18 cellular contexts compared by ENCODE assay signal in the genomic region with DNA sequence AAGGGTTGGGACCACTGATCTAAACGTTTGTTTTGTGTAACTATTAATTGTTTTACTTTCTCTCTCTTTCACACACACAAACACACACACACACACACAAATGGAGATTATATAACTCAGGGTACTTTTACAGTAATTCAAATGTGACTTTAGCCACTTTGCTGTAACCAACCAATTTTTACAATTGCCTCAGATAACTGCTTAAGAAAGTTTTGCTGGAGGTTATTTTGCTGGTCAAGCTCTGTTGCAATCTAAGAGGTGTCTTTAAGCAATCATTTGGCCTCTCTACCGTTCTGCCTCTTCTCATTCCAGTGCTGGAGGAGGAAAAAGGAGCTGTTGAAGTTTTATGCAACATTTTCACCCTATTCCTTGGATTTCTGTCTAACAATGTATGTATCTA.
DNase-seq lines count a peak whose midpoint lies in the region; ATAC-seq and TF ChIP-seq lines count a peak whose summit lies in the region.
"Had no signal": no experiment of that assay in that cellular context is flagged by ENCODE, and none has a peak within 500 bp of the region (broad histone marks: within the 10 kb centered on the region; RNA-seq: fewer than 3 reads in every experiment).

No MANE protein-coding gene starts in this region.

- WGBS in IMR-90 (ENCODE audit: extremely low coverage in 2 of 2, insufficient read length in 1 of 2), 2 experiments = no CpG with 5 or more reads among the region's 2 CpGs
- 42 to 50% methylated on average over 2 of the region's 2 CpGs for WGBS in lung, 2 donors

- peaks cover 11% of the 10 kb centered on the region for H3K4me1 ChIP-seq in IMR-90 (ENCODE audit: control insufficient read depth, insufficient read depth, low read length)
- H3K4me1 ChIP-seq in lung (ENCODE audit: control insufficient read depth in 2 of 2, insufficient read depth in 2 of 2, low read length in 2 of 2) = peaks cover 14 to 24% of the 10 kb centered on the region in 2 donors

- H3K4ac ChIP-seq in IMR-90 (ENCODE audit: low read depth, low read length) = no peak overlapping the region

- no peak overlapping the region for H2AK9ac ChIP-seq in IMR-90 (replicated peaks; ENCODE audit: low read depth, low read length, poor library complexity)

- H3K4me2 ChIP-seq in IMR-90 (ENCODE audit: low read depth, low read length) = no peak overlapping the region

- no peak overlapping the region for H2BK15ac ChIP-seq in IMR-90 (ENCODE audit: low read depth, low read length)

- H3K56ac ChIP-seq in IMR-90 (ENCODE audit: extremely low read depth, insufficient read depth, low read length) = no peak overlapping the region

- DNase-seq in AG10803 (ENCODE audit: low read depth) (peak; percentile 51), IMR-90 (peak; percentile 21), fibroblast of gingiva (ENCODE audit: low read depth) (peak; percentile 63), lung (ENCODE audit: low spot score) (no peak), dermis blood vessel endothelial cell (no peak), NCI-H2171 treated with DMSO at 0.1 percent for 48 hours (lab: John Stamatoyannopoulos, UW) (no peak), GM13977 (ENCODE audit: low spot score) (no peak)
- DNase-seq: activated CD4-positive, alpha-beta T cell treated with anti-CD3 and anti-CD28 coated beads, Interleukin-2, amount 10 ng/mL, durations not matched to agents 24 days and 14 days; activated naive CD8-positive, alpha-beta T cell treated with anti-CD3 and anti-CD28 coated beads, Interleukin-2, amount 50 U/mL, for 24 hours; COR-L47; kidney; MM.1S; NK-92 treated with Interleukin-12 subunit alpha and Interleukin-12 subunit beta, amount 100 ng/mL, for 24 hours; SJCRH30; T1000 had no signal

- H4K91ac ChIP-seq in IMR-90 (ENCODE audit: insufficient read depth, low read depth, low read length) = no peak overlapping the region

- H4K5ac ChIP-seq in IMR-90 (ENCODE audit: low read depth, low read length) = no peak overlapping the region

- intact Hi-C loops in IMR-90 (cut with micrococcal nuclease) = loop anchor here (5.0 kb wide), 1 partner anchor 37 kb away; no protein-coding TSS in a partner anchor

- no peak overlapping the region for H3K18ac ChIP-seq in IMR-90 (ENCODE audit: low read depth, low read length)

- no peak overlapping the region for H3K27ac ChIP-seq in IMR-90 (ENCODE audit: insufficient read depth, low read length)
- peak overlapping the region; percentile 24 to 61 for H3K27ac ChIP-seq in lung (ENCODE audit: low read depth in 1 of 2, low read length in 1 of 2)
- H3K27ac ChIP-seq: prostate gland, SJCRH30, thoracic aorta had no signal

- peaks cover 9 to 15% of the 10 kb centered on the region in 2 experiments for H3K79me1 ChIP-seq in IMR-90 (ENCODE audit: low read depth in 1 of 2, low read length in 2 of 2)

- H2BK120ac ChIP-seq in IMR-90 (ENCODE audit: low read depth, low read length) = no peak overlapping the region

- H2BK5ac ChIP-seq in IMR-90 (ENCODE audit: low read depth, low read length, poor library complexity, severe bottlenecking) = no peak overlapping the region

- no peak overlapping the region for H3K14ac ChIP-seq in IMR-90 (replicated peaks; ENCODE audit: low read depth, low read length)

- no peaks in the 10 kb centered on the region for H3K9me3 ChIP-seq in IMR-90 (ENCODE audit: control insufficient read depth, insufficient read depth, low read length)
- no peaks in the 10 kb centered on the region for H3K9me3 ChIP-seq in lung (ENCODE audit: control insufficient read depth in 2 of 2, insufficient read depth in 1 of 2, low read length in 1 of 2)
- H3K9me3 ChIP-seq: prostate gland, SJCRH30, thoracic aorta had no signal

- no peak overlapping the region for H4K8ac ChIP-seq in IMR-90 (ENCODE audit: low read depth in 2 of 2, low read length in 2 of 2)

- no peaks in the 10 kb centered on the region for H3K36me3 ChIP-seq in IMR-90 (ENCODE audit: control insufficient read depth, insufficient read depth, low read length)
- H3K36me3 ChIP-seq in lung (ENCODE audit: control insufficient read depth in 2 of 2, insufficient read depth in 2 of 2, low read length in 2 of 2) = no peaks in the 10 kb centered on the region
- H3K36me3 ChIP-seq: prostate gland, SJCRH30, thoracic aorta had no signal

- H3K4me3 ChIP-seq in AG10803 (ENCODE audit: low read length) (no peak overlapping the region), IMR-90 (ENCODE audit: insufficient read depth, low read depth, low read length) (no peak overlapping the region), lung (no peak overlapping the region)
- H3K4me3 ChIP-seq: prostate gland, SJCRH30, thoracic aorta had no signal

- H3K9me1 ChIP-seq in IMR-90 (ENCODE audit: insufficient read depth, low read length) = peaks cover 11% of the 10 kb centered on the region

- TF ChIP-seq POLR2A in IMR-90 (IDR thresholded peaks at IDR 0.05; ENCODE audit: low read depth, low read length) = no peak

- H2AFZ ChIP-seq in IMR-90 (replicated peaks; ENCODE audit: low read length, poor library complexity) = no peak overlapping the region

- dilution Hi-C loops in IMR-90 (cut with HindIII; ENCODE audit: low sequenced_read_pairs, unreplicated experiment) = no loop called here

- CTCF ChIA-PET in IMR-90 (lab: Yijun Ruan, JAX) = no interaction called here

- in situ Hi-C loops in IMR-90 (cut with MboI; ENCODE audit: low sequenced_read_pairs) (no loop called here), GM13977 (cut with MboI; ENCODE audit: low pct_unique_long_range_greater_than_20kb, low sequenced_read_pairs, unreplicated experiment) (no loop called here)

- POLR2A ChIA-PET in IMR-90 (lab: Charles Lee; ENCODE audit: unreplicated experiment) = no interaction called here

- no peak for TF ChIP-seq RAD21 in IMR-90 (IDR thresholded peaks at IDR 0.05; ENCODE audit: low read length)

- no peak overlapping the region for H3K23ac ChIP-seq in IMR-90 (ENCODE audit: low read depth, low read length)

- H3K27me3 ChIP-seq in IMR-90 (ENCODE audit: control insufficient read depth, insufficient read depth, low read length) (no peaks in the 10 kb centered on the region), lung (ENCODE audit: control insufficient read depth, insufficient read depth) (no peaks in the 10 kb centered on the region)
- H3K27me3 ChIP-seq: SJCRH30 had no signal

- H3K9ac ChIP-seq in IMR-90 (ENCODE audit: low read depth, low read length) = no peak overlapping the region

- H2AK5ac ChIP-seq in IMR-90 (ENCODE audit: low read depth, low read length) = no peak overlapping the region

- no peak overlapping the region for H2BK20ac ChIP-seq in IMR-90 (ENCODE audit: low read depth, low read length)

- no peaks in the 10 kb centered on the region for H4K20me1 ChIP-seq in IMR-90 (ENCODE audit: insufficient read depth, low read length)

- peak; percentile 33; the same call in 1 of the 2 replicates for ATAC-seq in IMR-90 (ENCODE audit: low read depth)
- no peak for ATAC-seq in lung (ENCODE audit: insufficient read depth, low FRiP score)
- ATAC-seq in HG03097 (IDR thresholded peaks at IDR 0.05; ENCODE audit: low FRiP score, unreplicated experiment) = no peak
- ATAC-seq: activated naive CD8-positive, alpha-beta T cell treated with anti-CD3 and anti-CD28 coated beads, Interleukin-2, amount 50 U/mL, for 24 hours had no signal

- no TSS peak for BruUV-seq in IMR-90 (replicated peaks; lab: Mats Ljungman, UMichigan)

- TF ChIP-seq CTCF in AG10803 (conservative IDR thresholded peaks at IDR 0.05; ENCODE audit: low read length) = no peak
- TF ChIP-seq CTCF in IMR-90 (conservative IDR thresholded peaks at IDR 0.05; ENCODE audit: low read depth, low read length) = no peak
- no peak for TF ChIP-seq CTCF in lung (IDR thresholded peaks at IDR 0.05; ENCODE audit: control extremely low read depth, extremely low read depth)
- no peak for TF ChIP-seq CTCF in GM13977 (IDR thresholded peaks at IDR 0.05; ENCODE audit: extremely low read depth, insufficient read depth, missing control alignments)

TF ChIP-seq in IMR-90, 13 proteins besides CTCF, POLR2A, EP300 and RAD21:
- 0 out of 2 replicates have a peak, but pooled peaks have one; percentile 37 for TF ChIP-seq CEBPB (IDR thresholded peaks at IDR 0.05; ENCODE audit: low read depth, low read length)
- no peak for TF ChIP-seq MXI1 (IDR thresholded peaks at IDR 0.05; ENCODE audit: borderline replicate concordance, low read depth, low read length)

Comparison
In these comparisons a context has a peak if more than half of its experiments do, and no peak if none do; other contexts are left out.
1. DNase-seq: peak in AG10803 (single experiment), IMR-90 (single experiment) and fibroblast of gingiva (single experiment); none in lung (single experiment), dermis blood vessel endothelial cell (single experiment), NCI-H2171 treated with DMSO at 0.1 percent for 48 hours (single experiment) and GM13977 (single experiment).